17 cellular contexts compared by ENCODE assay signal in the genomic region with DNA sequence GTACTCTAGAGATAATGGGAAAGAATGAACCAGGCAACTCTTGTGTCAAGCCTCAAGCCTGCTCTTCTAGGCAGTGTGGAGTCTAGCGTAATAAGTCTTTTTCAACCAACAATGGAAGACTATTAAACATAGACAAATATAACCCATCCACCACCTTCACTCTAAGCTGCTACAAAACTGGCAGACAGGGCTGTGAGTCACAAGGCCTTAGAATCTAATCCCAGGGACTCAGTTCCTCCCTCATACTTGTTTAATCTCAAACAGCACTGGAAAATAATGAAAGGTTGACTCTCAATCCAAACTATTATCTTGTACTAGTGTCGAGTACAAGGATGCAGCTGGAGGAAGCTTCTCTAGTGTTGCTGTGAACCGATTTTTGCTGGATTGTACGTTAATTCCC. TPM values are rescaled to one million over a fixed set of nuclear protein-coding genes. Genes with fewer than 3 reads are reported as not detected.
DNase-seq lines count a peak whose midpoint lies in the region; ATAC-seq and TF ChIP-seq lines count a peak whose summit lies in the region.
"Had no signal": no experiment of that assay in that cellular context is flagged by ENCODE, and none has a peak within 500 bp of the region (broad histone marks: within the 10 kb centered on the region; RNA-seq: fewer than 3 reads in every experiment).

No MANE protein-coding gene starts in this region.

- H3K4me3 ChIP-seq in GM23248 (no peak overlapping the region), mesendoderm (ENCODE audit: low read length) (no peak overlapping the region), brain microvascular endothelial cell (ENCODE audit: low read depth, low read length) (no peak overlapping the region)
- H3K4me3 ChIP-seq: K562 had no signal

- H3F3A ChIP-seq in GM23248 (ENCODE audit: insufficient read depth), result peaks cover 14% of the 10 kb centered on the region

- in situ Hi-C loops in GM23248 (cut with MboI), result no loop called here
- in situ Hi-C loops in brain microvascular endothelial cell (cut with HindIII; ENCODE audit: low pct_ligation_motif_present, low sequenced_read_pairs), result no loop called here

- H2BK15ac ChIP-seq in mesendoderm (replicated peaks; ENCODE audit: low read depth), result no peak overlapping the region

- H3K9me3 ChIP-seq in GM23248 (ENCODE audit: low read depth), result no peaks in the 10 kb centered on the region

- H4K8ac ChIP-seq in mesendoderm (ENCODE audit: low read depth, low read length), result no peak overlapping the region

- H4K5ac ChIP-seq in mesendoderm (ENCODE audit: low read length), result no peak overlapping the region

- no peak overlapping the region for H3K23ac ChIP-seq in mesendoderm (ENCODE audit: low read length)

- no peaks in the 10 kb centered on the region for H3K79me2 ChIP-seq in GM23248 (ENCODE audit: insufficient read depth)
- H3K79me2 ChIP-seq in mesendoderm (ENCODE audit: control insufficient read depth, insufficient read depth, low read length), result no peaks in the 10 kb centered on the region

- H3K4me1 ChIP-seq in GM23248 (ENCODE audit: insufficient read depth) (no peaks in the 10 kb centered on the region; the same call in none of the 2 replicates), mesendoderm (ENCODE audit: control insufficient read depth, low read depth, low read length) (peaks cover 2% of the 10 kb centered on the region)

- ATAC-seq in esophagus mucosa (peak; percentile 82), HG03460 (IDR thresholded peaks at IDR 0.05; ENCODE audit: unreplicated experiment) (no peak)
- ATAC-seq: CD8-positive, alpha-beta T cell; HCT116; K562 had no signal

- peak overlapping the region; percentile 32; the same call in 1 of the 2 replicates for H2AFZ ChIP-seq in GM23248

- H3K9ac ChIP-seq in GM23248, result peak overlapping the region; percentile 29; the same call in 1 of the 2 replicates
- no peak overlapping the region for H3K9ac ChIP-seq in mesendoderm (ENCODE audit: low read length)

- peak; percentile 67 for DNase-seq in GM23248
- peak; percentile 26 for DNase-seq in NCI-H1436 treated with DMSO at 0.1 percent for 48 hours (lab: John Stamatoyannopoulos, UW)
- no peak for DNase-seq in mesendoderm
- DNase-seq in brain microvascular endothelial cell, result no peak
- no peak for DNase-seq in activated effector memory CD4-positive, alpha-beta T cell treated with Interleukin-2 at 50 U/mL for 16 hours
- DNase-seq: CD8-positive, alpha-beta T cell; DMS79; NCI-H146; NCI-H2081 treated with DMSO at 0.1 percent for 48 hours; NCI-H446; NCI-H748 treated with DMSO at 0.1 percent for 48 hours; OCI-M1; SIG-M5 had no signal

- H3K27me3 ChIP-seq in GM23248 (replicated peaks; ENCODE audit: insufficient read depth), result no peaks in the 10 kb centered on the region
- H3K27me3 ChIP-seq in mesendoderm (ENCODE audit: insufficient read depth, low read length, poor library complexity), result no peaks in the 10 kb centered on the region
- no peaks in the 10 kb centered on the region for H3K27me3 ChIP-seq in brain microvascular endothelial cell (replicated peaks)

- no peaks in the 10 kb centered on the region for H3K9me2 ChIP-seq in GM23248 (ENCODE audit: insufficient read depth)

- no peak overlapping the region for H2BK120ac ChIP-seq in mesendoderm (ENCODE audit: low read depth, low read length)

- H3K27ac ChIP-seq in GM23248 (peak overlapping the region; percentile 45), mesendoderm (ENCODE audit: low read depth, low read length) (no peak overlapping the region), brain microvascular endothelial cell (no peak overlapping the region)

- no peak for TF ChIP-seq CTCF in brain microvascular endothelial cell (IDR thresholded peaks at IDR 0.05; ENCODE audit: low read depth, low read length, missing control alignments)

- H2AK5ac ChIP-seq in mesendoderm (ENCODE audit: low read length), result no peak overlapping the region

- WGBS in GM23248 (ENCODE audit: low coverage in 1 of 2, low lambda C conversion rate in 2 of 2, missing lambda C conversion rate in 2 of 2), 2 experiments, result 19 to 20% methylated on average over 4 of the region's 4 CpGs
- WGBS in mesendoderm (ENCODE audit: extremely low coverage, insufficient coverage, low lambda C conversion rate), result no CpG with 5 or more reads among the region's 4 CpGs

- H3K4ac ChIP-seq in mesendoderm (ENCODE audit: low read depth, low read length), result no peak overlapping the region

- H4K20me1 ChIP-seq in GM23248 (ENCODE audit: insufficient read depth), result no peaks in the 10 kb centered on the region

- no peaks in the 10 kb centered on the region for H3K79me1 ChIP-seq in mesendoderm (ENCODE audit: low read length)

- H3K56ac ChIP-seq in mesendoderm (ENCODE audit: low read length), result peak overlapping the region; percentile 30

- no peak overlapping the region for H3K18ac ChIP-seq in mesendoderm (ENCODE audit: low read length)

- H3K36me3 ChIP-seq in GM23248 (ENCODE audit: low read depth), result peaks cover 12% of the 10 kb centered on the region; the same call in 1 of the 2 replicates
- no peaks in the 10 kb centered on the region for H3K36me3 ChIP-seq in mesendoderm (ENCODE audit: control insufficient read depth, insufficient read depth, low read length)
- peaks cover 2% of the 10 kb centered on the region for H3K36me3 ChIP-seq in brain microvascular endothelial cell (replicated peaks)

- H3K4me2 ChIP-seq in GM23248 (ENCODE audit: unreplicated experiment) (peak overlapping the region; percentile 25), mesendoderm (ENCODE audit: low read length) (no peak overlapping the region)

- no peak overlapping the region for H2BK5ac ChIP-seq in mesendoderm (ENCODE audit: low read length)

RNA-seq across cellular contexts. Expression of gene ARL3, which starts 22.5 kb away (rescaled TPM):
- total RNA-seq in GM23248 (2014; rRNA removed; shearing (Covaris generic)), result 3.8 and 5.9 TPM in 2 replicates
- 22.7 and 24.1 TPM in 2 replicates for polyA plus RNA-seq in GM23248 (2016; fragmentation: Nextera tagmentation; extraction: Ambion mirVana)
- total RNA-seq in esophagus mucosa, result 3.3 TPM
- polyA plus RNA-seq in mesendoderm (2013, experiment 1 of 2), result 13.1 TPM
- 13.3 TPM for polyA plus RNA-seq in mesendoderm (2013, experiment 2 of 2)

RNA-seq across cellular contexts. Expression of gene SFXN2, which starts 22.7 kb away (rescaled TPM):
- 0.51 and 1.1 TPM in 2 replicates for total RNA-seq in GM23248 (2014; rRNA removed; shearing (Covaris generic))
- polyA plus RNA-seq in GM23248 (2016; fragmentation: Nextera tagmentation; extraction: Ambion mirVana), result 1.7 and 1.9 TPM in 2 replicates
- total RNA-seq in esophagus mucosa, result 10.6 TPM
- polyA plus RNA-seq in mesendoderm (2013, experiment 1 of 2), result 14.8 TPM
- polyA plus RNA-seq in mesendoderm (2013, experiment 2 of 2), result 14.2 TPM

RNA-seq across cellular contexts. Expression of gene TRIM8, which starts 47.4 kb away (rescaled TPM):
- total RNA-seq in GM23248 (2014; rRNA removed; shearing (Covaris generic)), result 108 and 114 TPM in 2 replicates
- 35.6 and 37.5 TPM in 2 replicates for polyA plus RNA-seq in GM23248 (2016; fragmentation: Nextera tagmentation; extraction: Ambion mirVana)
- 29.1 TPM for total RNA-seq in esophagus mucosa
- polyA plus RNA-seq in mesendoderm (2013, experiment 1 of 2), result 22.6 TPM
- polyA plus RNA-seq in mesendoderm (2013, experiment 2 of 2), result 23.2 TPM

RNA-seq across cellular contexts. Expression of gene WBP1L, which starts 52.0 kb away (rescaled TPM):
- 42.7 and 57.4 TPM in 2 replicates for total RNA-seq in GM23248 (2014; rRNA removed; shearing (Covaris generic))
- polyA plus RNA-seq in GM23248 (2016; fragmentation: Nextera tagmentation; extraction: Ambion mirVana), result 21.1 and 23.0 TPM in 2 replicates
- total RNA-seq in esophagus mucosa, result 19.6 TPM
- polyA plus RNA-seq in mesendoderm (2013, experiment 1 of 2), result 20.1 TPM
- polyA plus RNA-seq in mesendoderm (2013, experiment 2 of 2), result 20.5 TPM

Comparison
In these comparisons a context has a peak if more than half of its experiments do, and no peak if none do; other contexts are left out.
1. DNase-seq: peak in GM23248 (single experiment) and NCI-H1436 treated with DMSO at 0.1 percent for 48 hours (single experiment); none in mesendoderm (single experiment), brain microvascular endothelial cell (single experiment) and activated effector memory CD4-positive, alpha-beta T cell treated with Interleukin-2 at 50 U/mL for 16 hours (single experiment).